9 cellular contexts compared by ENCODE assay signal in the genomic region with DNA sequence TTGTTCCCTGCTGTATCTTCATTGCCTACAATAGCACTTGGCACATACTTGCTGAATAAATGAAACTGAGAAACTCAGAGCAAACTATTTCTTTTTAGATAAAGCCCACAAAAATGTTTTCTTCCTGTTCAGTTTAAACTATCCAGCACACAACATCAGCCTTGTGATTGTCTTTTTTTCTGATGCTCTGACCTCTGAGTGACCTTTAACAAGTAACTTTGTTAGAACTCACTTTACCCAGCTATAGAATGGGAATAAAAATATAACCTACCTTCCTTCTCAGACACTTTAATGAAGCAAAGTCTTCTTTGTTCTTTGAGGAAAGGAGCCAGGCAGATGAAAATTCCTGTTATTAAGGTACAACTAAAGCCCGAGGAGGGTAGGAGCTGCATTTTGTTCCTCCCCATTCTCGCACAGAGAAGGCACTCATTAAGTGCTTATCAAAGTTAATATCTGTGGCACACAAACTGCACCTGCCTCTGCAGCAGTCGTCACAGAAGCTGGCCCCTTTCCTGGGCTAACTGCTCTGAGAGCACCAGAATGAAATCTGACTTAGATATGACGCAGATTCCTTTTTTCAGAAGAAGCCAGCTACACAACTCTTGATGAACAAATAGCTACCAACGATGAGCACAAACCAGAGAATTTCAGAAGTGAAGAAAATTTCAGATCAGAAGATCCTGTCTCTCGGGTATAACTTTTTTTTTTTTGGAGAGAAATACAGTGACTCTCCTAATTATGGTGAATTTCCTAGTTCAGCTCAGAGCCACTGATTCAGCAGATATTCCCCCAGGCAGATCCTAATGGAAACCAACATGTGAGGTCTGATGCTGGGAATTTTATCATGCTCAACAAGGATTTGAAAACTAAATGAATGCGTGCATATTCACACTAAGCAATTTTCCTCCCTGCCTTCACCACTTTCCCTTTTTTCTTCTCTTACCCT. TPM values are rescaled to one million over a fixed set of nuclear protein-coding genes. Genes with fewer than 3 reads are reported as not detected.
DNase-seq lines count a peak whose midpoint lies in the region; ATAC-seq, FAIRE-seq and TF ChIP-seq lines count a peak whose summit lies in the region.
"Had no signal": no experiment of that assay in that cellular context is flagged by ENCODE, and none has a peak within 500 bp of the region (broad histone marks: within the 10 kb centered on the region; RNA-seq: fewer than 3 reads in every experiment).

No MANE protein-coding gene starts in this region.

- no peak for FAIRE-seq in keratinocyte (lab: Jason Lieb, UNC)

- H3K9ac ChIP-seq in keratinocyte (ENCODE audit: control insufficient read depth, extremely low read depth, insufficient read depth, low read length), result no peak overlapping the region

- H3K27ac ChIP-seq in keratinocyte (ENCODE audit: control insufficient read depth, insufficient read depth, low read length) (no peak overlapping the region), stomach (peak overlapping the region in 3 of 5 donors; percentile 33 to 39 (median 38))
- H3K27ac ChIP-seq: epithelial cell of prostate had no signal

- peak; percentile 36 for ATAC-seq in GM18502 (IDR thresholded peaks at IDR 0.05; ENCODE audit: poor library complexity, unreplicated experiment)
- ATAC-seq in HG03354 (IDR thresholded peaks at IDR 0.05; ENCODE audit: poor library complexity, severe bottlenecking, unreplicated experiment), result peak; percentile 54

- H3K4me3 Mint-ChIP-seq in activated CD4-positive, alpha-beta memory T cell treated with anti-CD3 and anti-CD28 coated beads for 36 hours, result peak overlapping the region; percentile 81

- dilution Hi-C loops in keratinocyte (cut with MboI; ENCODE audit: extremely low pct_ligation_motif_present, low sequenced_read_pairs), result no loop called here

- no peak for TF ChIP-seq EP300 in stomach (IDR thresholded peaks at IDR 0.05)

- H3K27ac Mint-ChIP-seq in activated CD4-positive, alpha-beta memory T cell treated with anti-CD3 and anti-CD28 coated beads for 36 hours, result peak overlapping the region; percentile 87

- TF ChIP-seq CTCF in keratinocyte (optimal IDR thresholded peaks at IDR 0.05 in 1 of 3, IDR thresholded peaks at IDR 0.05 in 1 of 3, conservative IDR thresholded peaks at IDR 0.05 in 1 of 3; ENCODE audit: extremely low read depth in 1 of 3, insufficient read depth in 2 of 3, low read length in 3 of 3), result no peak
- TF ChIP-seq CTCF in stomach (IDR thresholded peaks at IDR 0.05), result no peak

- peak overlapping the region; percentile 61 for H3K4me2 ChIP-seq in keratinocyte (ENCODE audit: control insufficient read depth, extremely low read depth, insufficient read depth, low read depth, low read length)

- no peak for TF ChIP-seq POLR2A in stomach (IDR thresholded peaks at IDR 0.05)

- H4K20me1 ChIP-seq in keratinocyte (ENCODE audit: control insufficient read depth, extremely low read depth, insufficient read depth, low read length), result no peaks in the 10 kb centered on the region

- H3K27me3 Mint-ChIP-seq in activated CD4-positive, alpha-beta memory T cell treated with anti-CD3 and anti-CD28 coated beads for 36 hours, result no peaks in the 10 kb centered on the region

- peak overlapping the region; percentile 51 for H2AFZ ChIP-seq in keratinocyte (ENCODE audit: control insufficient read depth, low read length)

- POLR2A ChIA-PET in activated CD4-positive, alpha-beta memory T cell treated with anti-CD3 and anti-CD28 coated beads for 36 hours (lab: Charles Lee), result interaction anchor here (0.6 to 5.8 kb wide), 13 partner anchors 8 to 533 kb away, joined by 3 to 54 read pairs (median 4); a partner anchor contains a TSS

- H3K36me3 Mint-ChIP-seq in activated CD4-positive, alpha-beta memory T cell treated with anti-CD3 and anti-CD28 coated beads for 36 hours, result peaks cover 1% of the 10 kb centered on the region

- H3K4me1 ChIP-seq in keratinocyte (ENCODE audit: control insufficient read depth, extremely low read depth, insufficient read depth, low read length), result peaks cover 6% of the 10 kb centered on the region
- peaks cover 0 to 11% (median 3%) of the 10 kb centered on the region in 4 donors for H3K4me1 ChIP-seq in stomach

- no peaks in the 10 kb centered on the region for H3K79me2 ChIP-seq in keratinocyte (ENCODE audit: control insufficient read depth, insufficient read depth, low read length)

- no peaks in the 10 kb centered on the region for H3K9me3 ChIP-seq in keratinocyte (ENCODE audit: control insufficient read depth, low read depth, low read length)
- no peaks in the 10 kb centered on the region for H3K9me3 ChIP-seq in stomach

- intact Hi-C loops in activated CD4-positive, alpha-beta memory T cell treated with anti-CD3 and anti-CD28 coated beads for 36 hours (cut with micrococcal nuclease), result loop anchor here (1.0 to 10.0 kb wide), 9 partner anchors 29 to 754 kb away; a partner anchor contains a TSS
- intact Hi-C loops in stomach (cut with DNase I; ENCODE audit: low total_unique reads), result no loop called here

- WGBS in stomach, 5 donors, result 39 to 55% (median 49%) methylated on average over 7 of the region's 7 CpGs

- DNase-seq in activated CD4-positive, alpha-beta memory T cell treated with anti-CD3 and anti-CD28 coated beads for 36 hours, result peak; percentile 73
- no peak for DNase-seq in keratinocyte (ENCODE audit: low read depth, low spot score)
- peak; percentile 28 for DNase-seq in stomach
- DNase-seq in NCI-H526 treated with DMSO at 0.1 percent for 48 hours (lab: John Stamatoyannopoulos, UW), result no peak
- no peak for DNase-seq in amygdala (lab: John Stamatoyannopoulos, UW)
- no peak for DNase-seq in cerebellar cortex (ENCODE audit: low spot score)

- peaks cover 68% of the 10 kb centered on the region for H3K4me1 Mint-ChIP-seq in activated CD4-positive, alpha-beta memory T cell treated with anti-CD3 and anti-CD28 coated beads for 36 hours (ENCODE audit: low read depth)

- H3K9me3 Mint-ChIP-seq in activated CD4-positive, alpha-beta memory T cell treated with anti-CD3 and anti-CD28 coated beads for 36 hours, result no peaks in the 10 kb centered on the region

- CTCF ChIA-PET in activated CD4-positive, alpha-beta memory T cell treated with anti-CD3 and anti-CD28 coated beads for 36 hours (lab: Charles Lee), result interaction anchor here (0.6 to 4.3 kb wide), 5 partner anchors 8 to 665 kb away, joined by 3 to 30 read pairs (median 5); a partner anchor contains a TSS

- H3K9me1 ChIP-seq in keratinocyte (ENCODE audit: control insufficient read depth, extremely low read depth, insufficient read depth, low read length), result no peaks in the 10 kb centered on the region

- H3K4me3 ChIP-seq in keratinocyte (ENCODE audit: control insufficient read depth in 2 of 3, extremely low read depth in 1 of 3, insufficient read depth in 2 of 3, low read depth in 1 of 3, low read length in 3 of 3) (peak overlapping the region in 2 of 3 experiments; percentile 30 to 47), stomach (peak overlapping the region; percentile 11 to 27 (median 20))

- H3K27me3 ChIP-seq in keratinocyte (ENCODE audit: control insufficient read depth, extremely low read depth, insufficient read depth, low read length), result no peaks in the 10 kb centered on the region
- H3K27me3 ChIP-seq in stomach, result no peaks in the 10 kb centered on the region

- H3K36me3 ChIP-seq in keratinocyte (ENCODE audit: control insufficient read depth in 2 of 2, extremely low read depth in 1 of 2, insufficient read depth in 2 of 2, low read length in 2 of 2) (no peaks in the 10 kb centered on the region), stomach (no peaks in the 10 kb centered on the region)

RNA-seq across cellular contexts. Expression of a gene that starts 31.0 kb away (rescaled TPM):
- 10 to 100 TPM; 48.6 to 53.9 TPM for total RNA-seq in activated CD4-positive, alpha-beta memory T cell treated with anti-CD3 and anti-CD28 coated beads for 36 hours
- polyA plus RNA-seq in keratinocyte (21.7 to 30.7 TPM (median 25.8 TPM) in 3 replicates), stomach (10 to 100 TPM; 11.5 to 18.6 (median 12.9) TPM)
- polyA plus RNA-seq in keratinocyte (2011; ENCODE audit: low read depth), result 14.8 TPM
- polyA plus RNA-seq in keratinocyte (2011; cell fraction: cytosol; rRNA removed), result 12.4 and 23.6 TPM in 2 replicates
- polyA plus RNA-seq in keratinocyte (2011; cell fraction: nucleus; rRNA removed), result 24.1 and 28.0 TPM in 2 replicates
- polyA plus RNA-seq in keratinocyte (2012; ENCODE audit: low replicate concordance), result 19.3 and 23.3 TPM in 2 replicates
- 16.2 to 59.6 TPM (median 49.4 TPM) in 3 replicates for polyA minus RNA-seq in keratinocyte
- polyA minus RNA-seq in keratinocyte (2011; cell fraction: cytosol; rRNA and poly(A)+ RNA removed), result 24.4 TPM
- 43.6 and 80.7 TPM in 2 replicates for polyA minus RNA-seq in keratinocyte (2011; cell fraction: nucleus; rRNA and poly(A)+ RNA removed)
- total RNA-seq in stomach, result 10 to 100 TPM in 4 of 5 donors, 1 to 10 TPM in 1; 6.4 to 82.8 (median 52.6) TPM

Comparison
In these comparisons a context has a peak if more than half of its experiments do, and no peak if none do; other contexts are left out.
1. DNase-seq: peak in activated CD4-positive, alpha-beta memory T cell treated with anti-CD3 and anti-CD28 coated beads for 36 hours (single experiment) and stomach (single experiment); none in keratinocyte (single experiment), NCI-H526 treated with DMSO at 0.1 percent for 48 hours (single experiment), amygdala (0 of 56) and cerebellar cortex (single experiment).